Comparison of ENCODE assay signal across 8 cellular contexts in genomic region chr11:65134240-65134951, GRCh38. TPM values are rescaled to one million over a fixed set of nuclear protein-coding genes. Genes with fewer than 3 reads are reported as not detected.
A peak's percentile ranks its signal among the peaks of the same experiment; 100 is the strongest.
DNase-seq lines count a peak whose midpoint lies in the region; ATAC-seq, FAIRE-seq and TF ChIP-seq lines count a peak whose summit lies in the region.

TSS of gene SYVN1 (minus strand) at chr11:65134519. CDS start at chr11:65133601, 918 bp downstream.

- peak; percentile 100 for FAIRE-seq in GM12892 (lab: Jason Lieb, UNC)

- H3K4me3 ChIP-seq in heart right ventricle = peak within 1 kb of the TSS; percentile 75 to 98 (median 88)
- peak within 1 kb of the TSS; percentile 55 to 64 for H3K4me3 ChIP-seq in prostate gland

- DNase-seq in GM12892 (ENCODE audit: insufficient read length) = peak; percentile 93
- peak; percentile 85 to 99 (median 99) for DNase-seq in NCI-H1417 (lab: John Stamatoyannopoulos, UW)
- peak; percentile 81 to 95 (median 89) for DNase-seq in T-cell
- peak; percentile 91 to 92 for DNase-seq in heart right ventricle
- DNase-seq in prostate gland (ENCODE audit: low spot score) = peak; percentile 87
- DNase-seq in ureter (ENCODE audit: low spot score) = peak; percentile 93

- TF ChIP-seq POLR2A in GM12892 (IDR thresholded peaks at IDR 0.05; ENCODE audit: low read depth, low read length) = peak; percentile 90
- TF ChIP-seq POLR2A in prostate gland (IDR thresholded peaks at IDR 0.05) = peak; percentile 95

- H3K27ac Mint-ChIP-seq in T-cell = peak within 1 kb of the TSS; percentile 97 to 100

- no peaks in the 10 kb centered on the region for H3K27me3 ChIP-seq in heart right ventricle
- H3K27me3 ChIP-seq in prostate gland (replicated peaks; ENCODE audit: insufficient read depth) = no peaks in the 10 kb centered on the region

- H3K36me3 ChIP-seq in heart right ventricle (peaks cover 7 to 39% (median 26%) of the 10 kb centered on the region in 9 donors), prostate gland (peaks cover 21 to 24% of the 10 kb centered on the region in 2 donors)

- POLR2A ChIA-PET in T-cell (lab: Charles Lee) = interaction anchor here (0.6 to 2.4 kb wide), 5 partner anchors 10 to 364 kb away, joined by 3 to 12 read pairs (median 5); partner anchors contain the start of genes ZNHIT2 (in 2 of the 2), FAU (in 1 of the 2), MALAT1 (in 1 of the 2) and MRPL49 (in 1 of the 2)

- H3K36me3 Mint-ChIP-seq in T-cell = peaks cover 9% of the 10 kb centered on the region

- CTCF ChIA-PET in T-cell (lab: Charles Lee) = interaction anchor here in 1 of 2 donors (1.3 to 2.0 kb wide), 2 partner anchors 13 to 24 kb away, joined by 9 to 11 read pairs; partner anchors contain the start of genes FAU and MRPL49

- TF ChIP-seq CTCF in heart right ventricle (IDR thresholded peaks at IDR 0.05) = no peak
- peak in 1 of 4 experiments; percentile 25 for TF ChIP-seq CTCF in prostate gland (IDR thresholded peaks at IDR 0.05)

- no peaks in the 10 kb centered on the region for H3K27me3 Mint-ChIP-seq in T-cell

- peak within 1 kb of the TSS; percentile 98 to 99 (median 99) for H3K4me3 Mint-ChIP-seq in T-cell

- H3K4me1 ChIP-seq in heart right ventricle (peaks cover 12 to 36% (median 27%) of the 10 kb centered on the region in 9 donors), prostate gland (replicated peaks) (peaks cover 7% of the 10 kb centered on the region)

- WGBS in adipose tissue, 3 donors = 0% methylated on average over 51 to 60 of the region's 60 CpGs
- WGBS in heart right ventricle, 2 donors = 0% methylated on average over 53 to 60 of the region's 60 CpGs
- under 1% methylated on average over 56 of the region's 60 CpGs for WGBS in prostate gland

- peaks cover 40 to 53% (median 41%) of the 10 kb centered on the region in 3 donors for H3K4me1 Mint-ChIP-seq in T-cell

- peak; percentile 51 for ATAC-seq in HG02763 (IDR thresholded peaks at IDR 0.05; ENCODE audit: unreplicated experiment)
- ATAC-seq in T-cell (replicated peaks in 1 of 4) = peak; percentile 82 to 83 (median 83)
- ATAC-seq in heart right ventricle = peak; percentile 90 to 96 (median 94)

- intact Hi-C loops in heart right ventricle (cut with DNase I) (loop anchor here in 3 of 10 donors (1.0 to 10.0 kb wide), 2 partner anchors 47 to 120 kb away; partner anchors contain the start of gene CAPN1 (in 1 of the 3)), prostate gland (cut with DNase I) (no loop called here)

- H3K9me3 ChIP-seq in heart right ventricle (no peaks in the 10 kb centered on the region), prostate gland (no peaks in the 10 kb centered on the region)

- no peaks in the 10 kb centered on the region for H3K9me3 Mint-ChIP-seq in T-cell

- peak within 1 kb of the TSS; percentile 75 for H3K27ac ChIP-seq in adipose tissue (ENCODE audit: low read depth, low read length)
- H3K27ac ChIP-seq in heart right ventricle = peak within 1 kb of the TSS; percentile 95 to 100 (median 98)
- peak within 1 kb of the TSS; percentile 98 for H3K27ac ChIP-seq in prostate gland

RNA-seq across cellular contexts. Expression of gene SYVN1, which starts in this region (rescaled TPM):
- 19.7 TPM for polyA plus RNA-seq in GM12892 (2012; ENCODE audit: missing spikeins)
- total RNA-seq in T-cell (10 to 100 TPM; 63.8 to 77.7 (median 68.8) TPM), heart right ventricle (10 to 100 TPM; 24.1 to 34.0 (median 27.8) TPM), prostate gland (100 to 1,000 TPM in 1 of 2 donors, 10 to 100 TPM in 1; 89.7 to 108 TPM), ureter (76.2 TPM)
- polyA plus RNA-seq in adipose tissue (10 to 100 TPM; 17.0 to 43.7 (median 31.3) TPM), heart right ventricle (10 to 100 TPM; 22.2 to 24.6 TPM)

Comparison
In these comparisons a context has a peak if more than half of its experiments do, and no peak if none do; other contexts are left out.
1. Peak in every context shown above with its lines: DNase-seq, ATAC-seq, H3K4me3 ChIP-seq and H3K27ac ChIP-seq.